5 cellular contexts compared by ENCODE assay signal in genomic region chr20:22599258-22599657, GRCh38. TPM values are rescaled to one million over a fixed set of nuclear protein-coding genes. Genes with fewer than 3 reads are reported as not detected.
"Had no signal": no experiment of that assay in that cellular context is flagged by ENCODE, and none has a peak within 500 bp of the region (broad histone marks: within the 10 kb centered on the region; RNA-seq: fewer than 3 reads in every experiment).

No MANE protein-coding gene starts in this region.

RNA-seq across cellular contexts. Expression of gene FOXA2, which starts 14.9 kb away (rescaled TPM):
- total RNA-seq: GM23248, GM23338, H1, H9, HFFc6 had no signal
- polyA plus RNA-seq: GM23248, GM23338, H1 had no signal
